6 cellular contexts compared by ENCODE assay signal in genomic region chr9:136769710-136770191, GRCh38. TPM values are rescaled to one million over a fixed set of nuclear protein-coding genes. Genes with fewer than 3 reads are reported as not detected.
DNase-seq lines count a peak whose midpoint lies in the region; ATAC-seq, FAIRE-seq and TF ChIP-seq lines count a peak whose summit lies in the region.

No MANE protein-coding gene starts in this region.

- TF ChIP-seq EP300 in HepG2 (IDR thresholded peaks at IDR 0.05; ENCODE audit: low read depth in 2 of 2, low read length in 2 of 2): no peak
- TF ChIP-seq EP300 in HepG2 (CRISPR knock-in tag; IDR thresholded peaks at IDR 0.05; ENCODE audit: borderline replicate concordance): no peak

- peaks cover 6% of the 10 kb centered on the region; the same call in 1 of the 2 replicates for H3K9me3 ChIP-seq in HepG2 (ENCODE audit: low read length)

- no peaks in the 10 kb centered on the region for H3K36me3 ChIP-seq in HepG2 (replicated peaks in 1 of 2; ENCODE audit: control insufficient read depth in 1 of 2, insufficient read depth in 2 of 2, low read length in 2 of 2)

- TF ChIP-seq RAD21 in HepG2 (CRISPR knock-in tag; IDR thresholded peaks at IDR 0.05): no peak

- BruUV-seq in HepG2 (replicated peaks; lab: Mats Ljungman, UMichigan): no TSS peak

- H4K20me1 ChIP-seq in HepG2 (ENCODE audit: insufficient read depth, low read length): no peaks in the 10 kb centered on the region

- H3K4me1 ChIP-seq in HepG2 (ENCODE audit: insufficient read depth, low read length): peaks cover 35% of the 10 kb centered on the region

- H3K79me2 ChIP-seq in HepG2 (ENCODE audit: insufficient read depth, low read length): no peaks in the 10 kb centered on the region

- intact Hi-C loops in HepG2 (cut with micrococcal nuclease; ENCODE audit: unreplicated experiment): no loop called here

- H3K4me2 ChIP-seq in HepG2 (ENCODE audit: low read depth, low read length): peak overlapping the region; percentile 23; the same call in 1 of the 2 replicates

- TF ChIP-seq POLR2A in HepG2 (IDR thresholded peaks at IDR 0.05; ENCODE audit: insufficient read depth in 1 of 2, low read depth in 2 of 2, low read length in 2 of 2): no peak

- 0 out of 5 replicates have a peak, but pooled peaks cover 0 to 4% of the 10 kb centered on the region in 2 experiments for H3K27me3 ChIP-seq in HepG2 (ENCODE audit: control insufficient read depth in 1 of 2, insufficient read depth in 2 of 2, low read length in 2 of 2)

- WGBS in HepG2 (ENCODE audit: low lambda C conversion rate): 45% methylated on average over 16 of the region's 16 CpGs

- in situ Hi-C loops in HepG2 (cut with HindIII; ENCODE audit: extremely low pct_ligation_motif_present, low pct_unique_long_range_greater_than_20kb): loop anchor here (10.0 kb wide), 1 partner anchor 275 kb away; the partner anchor contains the start of gene NPDC1

- H3K4me3 ChIP-seq in HepG2 (replicated peaks in 1 of 3; ENCODE audit: insufficient read depth in 1 of 3, low read depth in 2 of 3, low read length in 3 of 3): no peak overlapping the region

- CTCF ChIA-PET in HepG2 (lab: Yijun Ruan, JAX; ENCODE audit: low intra/inter-chr PET ratio, low total read pairs): interaction anchor here (1.3 kb wide), 1 partner anchor 15 kb away, joined by 3 read pairs; no protein-coding TSS in a partner anchor

- no peak overlapping the region for H3K9ac ChIP-seq in HepG2 (ENCODE audit: insufficient read depth, low read depth, low read length)

- POLR2A ChIA-PET in HepG2 (lab: Yijun Ruan, JAX): no interaction called here

- FAIRE-seq in HepG2 (lab: Jason Lieb, UNC): no peak

- peak; percentile 67 for ATAC-seq in HepG2
- ATAC-seq in GM21737 (IDR thresholded peaks at IDR 0.05; ENCODE audit: unreplicated experiment): no peak

- no peak overlapping the region for H3K27ac ChIP-seq in HepG2 (ENCODE audit: extremely low read length, insufficient read depth, low read length)

- H2AFZ ChIP-seq in HepG2 (ENCODE audit: low read length): no peak overlapping the region

- DNase-seq in activated T-cell treated with anti-CD3 and anti-CD28 coated beads for 1 hour (ENCODE audit: low read depth): peak; percentile 25
- no peak for DNase-seq in activated T-cell treated with anti-CD3 and anti-CD28 coated beads for 4 hours
- DNase-seq in activated T-cell treated with anti-CD3 and anti-CD28 coated beads, Interleukin-2, amount 50 U/mL, for 48 hours: peak; percentile 67 to 75
- no peak for DNase-seq in HepG2 (ENCODE audit: low spot score)
- no peak for DNase-seq in NCI-H128 (lab: John Stamatoyannopoulos, UW; ENCODE audit: unreplicated experiment)

- TF ChIP-seq CTCF in HepG2 (CRISPR knock-in tag; IDR thresholded peaks at IDR 0.05): peak; percentile 73

RNA-seq across cellular contexts. Expression of gene LCN15, which starts 5.4 kb away (rescaled TPM):
- 0.29 and 1.3 TPM in 2 replicates for total RNA-seq in HepG2 (2016; rRNA removed; fragmentation: Illumina TruSeq; extraction: Trizol)
- 1.3 and 1.9 TPM in 2 replicates for total RNA-seq in HepG2 (2016; cell fraction: cytosol; rRNA removed; fragmentation: Illumina TruSeq; extraction: Trizol; ENCODE audit: low read depth)
- 0.55 and 1.00 TPM in 2 replicates for total RNA-seq in HepG2 (2016; cell fraction: insoluble cytoplasmic fraction; rRNA removed; fragmentation: Illumina TruSeq; extraction: Trizol)
- total RNA-seq in HepG2 (2016; cell fraction: membrane; rRNA removed; fragmentation: Illumina TruSeq; extraction: Trizol): 0.96 and 1.5 TPM in 2 replicates
- 0.41 and 0.99 TPM in 2 replicates for total RNA-seq in HepG2 (2016; cell fraction: nucleus; rRNA removed; fragmentation: Illumina TruSeq; extraction: Trizol)
- 32.9 and 53.7 TPM in 2 replicates for polyA plus RNA-seq in HepG2 (2011; rRNA removed)
- polyA plus RNA-seq in HepG2 (2011; cell fraction: cytosol; rRNA removed): 35.0 and 114 TPM in 2 replicates
- polyA plus RNA-seq in HepG2 (2011; cell fraction: nucleus; rRNA removed): 18.7 and 43.2 TPM in 2 replicates
- 13.7 and 27.0 TPM in 2 replicates for polyA plus RNA-seq in HepG2 (2012)
- 1.2 and 1.3 TPM in 2 replicates for polyA plus RNA-seq in HepG2 (2016; cell fraction: cytosol; fragmentation: Illumina TruSeq; extraction: Trizol; ENCODE audit: low read depth)
- 0.36 and 0.57 TPM in 2 replicates for polyA plus RNA-seq in HepG2 (2016; cell fraction: insoluble cytoplasmic fraction; fragmentation: Illumina TruSeq; extraction: Trizol; ENCODE audit: low read depth)
- polyA plus RNA-seq in HepG2 (2016; cell fraction: membrane; fragmentation: Illumina TruSeq; extraction: Trizol; ENCODE audit: low read depth): 0.84 and 0.88 TPM in 2 replicates
- 0.93 and 1.4 TPM in 2 replicates for polyA plus RNA-seq in HepG2 (2016; cell fraction: nucleus; fragmentation: Illumina TruSeq; extraction: Trizol; ENCODE audit: insufficient read depth, low read depth)
- polyA minus RNA-seq in HepG2 (2011; rRNA and poly(A)+ RNA removed; ENCODE audit: low replicate concordance): 28.1 TPM in 1 of 2 replicates, not detected in the other
- polyA minus RNA-seq in HepG2 (2011; cell fraction: cytosol; rRNA and poly(A)+ RNA removed): 3.6 and 11.7 TPM in 2 replicates
- polyA minus RNA-seq in HepG2 (2011; cell fraction: nucleus; rRNA and poly(A)+ RNA removed): 2.1 and 3.2 TPM in 2 replicates

RNA-seq across cellular contexts. Expression of gene LCN8, which starts 11.7 kb away (rescaled TPM):
- total RNA-seq in HepG2 (2016; rRNA removed; fragmentation: Illumina TruSeq; extraction: Trizol): not detected in 2 replicates
- total RNA-seq in HepG2 (2016; cell fraction: cytosol; rRNA removed; fragmentation: Illumina TruSeq; extraction: Trizol; ENCODE audit: low read depth): not detected in 2 replicates
- total RNA-seq in HepG2 (2016; cell fraction: insoluble cytoplasmic fraction; rRNA removed; fragmentation: Illumina TruSeq; extraction: Trizol): not detected in 2 replicates
- total RNA-seq in HepG2 (2016; cell fraction: membrane; rRNA removed; fragmentation: Illumina TruSeq; extraction: Trizol): not detected in 2 replicates
- not detected in 2 replicates for total RNA-seq in HepG2 (2016; cell fraction: nucleus; rRNA removed; fragmentation: Illumina TruSeq; extraction: Trizol)
- 0.15 TPM in 1 of 2 replicates, not detected in the other for polyA plus RNA-seq in HepG2 (2011; rRNA removed)
- polyA plus RNA-seq in HepG2 (2011; cell fraction: cytosol; rRNA removed): 0.01 TPM in 1 of 2 replicates, not detected in the other
- polyA plus RNA-seq in HepG2 (2011; cell fraction: nucleus; rRNA removed): 0.64 and 1.8 TPM in 2 replicates
- not detected in 2 replicates for polyA plus RNA-seq in HepG2 (2012)
- not detected in 2 replicates for polyA plus RNA-seq in HepG2 (2016; cell fraction: cytosol; fragmentation: Illumina TruSeq; extraction: Trizol; ENCODE audit: low read depth)
- not detected in 2 replicates for polyA plus RNA-seq in HepG2 (2016; cell fraction: insoluble cytoplasmic fraction; fragmentation: Illumina TruSeq; extraction: Trizol; ENCODE audit: low read depth)
- not detected in 2 replicates for polyA plus RNA-seq in HepG2 (2016; cell fraction: membrane; fragmentation: Illumina TruSeq; extraction: Trizol; ENCODE audit: low read depth)
- polyA plus RNA-seq in HepG2 (2016; cell fraction: nucleus; fragmentation: Illumina TruSeq; extraction: Trizol; ENCODE audit: insufficient read depth, low read depth): not detected in 2 replicates
- polyA minus RNA-seq in HepG2 (2011; rRNA and poly(A)+ RNA removed; ENCODE audit: low replicate concordance): not detected in 2 replicates
- polyA minus RNA-seq in HepG2 (2011; cell fraction: cytosol; rRNA and poly(A)+ RNA removed): not detected in 2 replicates
- not detected in 2 replicates for polyA minus RNA-seq in HepG2 (2011; cell fraction: nucleus; rRNA and poly(A)+ RNA removed)

RNA-seq across cellular contexts. Expression of gene TMEM141, which starts 21.4 kb away (rescaled TPM):
- total RNA-seq in HepG2 (2016; rRNA removed; fragmentation: Illumina TruSeq; extraction: Trizol): 81.0 and 84.7 TPM in 2 replicates
- total RNA-seq in HepG2 (2016; cell fraction: cytosol; rRNA removed; fragmentation: Illumina TruSeq; extraction: Trizol; ENCODE audit: low read depth): 70.4 and 100.0 TPM in 2 replicates
- 80.8 and 84.7 TPM in 2 replicates for total RNA-seq in HepG2 (2016; cell fraction: insoluble cytoplasmic fraction; rRNA removed; fragmentation: Illumina TruSeq; extraction: Trizol)
- total RNA-seq in HepG2 (2016; cell fraction: membrane; rRNA removed; fragmentation: Illumina TruSeq; extraction: Trizol): 80.1 and 91.8 TPM in 2 replicates
- 33.1 and 42.9 TPM in 2 replicates for total RNA-seq in HepG2 (2016; cell fraction: nucleus; rRNA removed; fragmentation: Illumina TruSeq; extraction: Trizol)
- polyA plus RNA-seq in HepG2 (2011; rRNA removed): 199 and 202 TPM in 2 replicates
- polyA plus RNA-seq in HepG2 (2011; cell fraction: cytosol; rRNA removed): 251 and 366 TPM in 2 replicates
- 166 and 175 TPM in 2 replicates for polyA plus RNA-seq in HepG2 (2011; cell fraction: nucleus; rRNA removed)
- polyA plus RNA-seq in HepG2 (2012): 67.3 and 131 TPM in 2 replicates
- 77.4 and 109 TPM in 2 replicates for polyA plus RNA-seq in HepG2 (2016; cell fraction: cytosol; fragmentation: Illumina TruSeq; extraction: Trizol; ENCODE audit: low read depth)
- polyA plus RNA-seq in HepG2 (2016; cell fraction: insoluble cytoplasmic fraction; fragmentation: Illumina TruSeq; extraction: Trizol; ENCODE audit: low read depth): 78.7 and 86.2 TPM in 2 replicates
- polyA plus RNA-seq in HepG2 (2016; cell fraction: membrane; fragmentation: Illumina TruSeq; extraction: Trizol; ENCODE audit: low read depth): 77.7 and 87.6 TPM in 2 replicates
- polyA plus RNA-seq in HepG2 (2016; cell fraction: nucleus; fragmentation: Illumina TruSeq; extraction: Trizol; ENCODE audit: insufficient read depth, low read depth): 59.2 and 68.0 TPM in 2 replicates
- 52.1 and 111 TPM in 2 replicates for polyA minus RNA-seq in HepG2 (2011; rRNA and poly(A)+ RNA removed; ENCODE audit: low replicate concordance)
- polyA minus RNA-seq in HepG2 (2011; cell fraction: cytosol; rRNA and poly(A)+ RNA removed): 30.4 and 35.6 TPM in 2 replicates
- polyA minus RNA-seq in HepG2 (2011; cell fraction: nucleus; rRNA and poly(A)+ RNA removed): 38.6 and 51.1 TPM in 2 replicates

RNA-seq across cellular contexts. Expression of gene LCN6, which starts 21.4 kb away (rescaled TPM):
- total RNA-seq in HepG2 (2016; rRNA removed; fragmentation: Illumina TruSeq; extraction: Trizol): not detected in 2 replicates
- not detected in 2 replicates for total RNA-seq in HepG2 (2016; cell fraction: cytosol; rRNA removed; fragmentation: Illumina TruSeq; extraction: Trizol; ENCODE audit: low read depth)
- total RNA-seq in HepG2 (2016; cell fraction: insoluble cytoplasmic fraction; rRNA removed; fragmentation: Illumina TruSeq; extraction: Trizol): not detected in 2 replicates
- not detected in 2 replicates for total RNA-seq in HepG2 (2016; cell fraction: membrane; rRNA removed; fragmentation: Illumina TruSeq; extraction: Trizol)
- total RNA-seq in HepG2 (2016; cell fraction: nucleus; rRNA removed; fragmentation: Illumina TruSeq; extraction: Trizol): not detected in 2 replicates
- not detected in 2 replicates for polyA plus RNA-seq in HepG2 (2011; rRNA removed)
- not detected in 2 replicates for polyA plus RNA-seq in HepG2 (2011; cell fraction: cytosol; rRNA removed)
- polyA plus RNA-seq in HepG2 (2011; cell fraction: nucleus; rRNA removed): not detected in 2 replicates
- not detected in 2 replicates for polyA plus RNA-seq in HepG2 (2012)
- polyA plus RNA-seq in HepG2 (2016; cell fraction: cytosol; fragmentation: Illumina TruSeq; extraction: Trizol; ENCODE audit: low read depth): not detected in 2 replicates
- polyA plus RNA-seq in HepG2 (2016; cell fraction: insoluble cytoplasmic fraction; fragmentation: Illumina TruSeq; extraction: Trizol; ENCODE audit: low read depth): not detected in 2 replicates
- polyA plus RNA-seq in HepG2 (2016; cell fraction: membrane; fragmentation: Illumina TruSeq; extraction: Trizol; ENCODE audit: low read depth): not detected in 2 replicates
- not detected in 2 replicates for polyA plus RNA-seq in HepG2 (2016; cell fraction: nucleus; fragmentation: Illumina TruSeq; extraction: Trizol; ENCODE audit: insufficient read depth, low read depth)
- not detected in 2 replicates for polyA minus RNA-seq in HepG2 (2011; rRNA and poly(A)+ RNA removed; ENCODE audit: low replicate concordance)
- polyA minus RNA-seq in HepG2 (2011; cell fraction: cytosol; rRNA and poly(A)+ RNA removed): not detected in 2 replicates
- polyA minus RNA-seq in HepG2 (2011; cell fraction: nucleus; rRNA and poly(A)+ RNA removed): not detected in 2 replicates

RNA-seq across cellular contexts. Expression of gene CCDC183, which starts 26.4 kb away (rescaled TPM):
- total RNA-seq in HepG2 (2016; rRNA removed; fragmentation: Illumina TruSeq; extraction: Trizol): 3.0 and 5.0 TPM in 2 replicates
- total RNA-seq in HepG2 (2016; cell fraction: cytosol; rRNA removed; fragmentation: Illumina TruSeq; extraction: Trizol; ENCODE audit: low read depth): 7.7 and 12.2 TPM in 2 replicates
- total RNA-seq in HepG2 (2016; cell fraction: insoluble cytoplasmic fraction; rRNA removed; fragmentation: Illumina TruSeq; extraction: Trizol): 2.7 and 3.9 TPM in 2 replicates
- total RNA-seq in HepG2 (2016; cell fraction: membrane; rRNA removed; fragmentation: Illumina TruSeq; extraction: Trizol): 8.1 and 14.4 TPM in 2 replicates
- total RNA-seq in HepG2 (2016; cell fraction: nucleus; rRNA removed; fragmentation: Illumina TruSeq; extraction: Trizol): 1.6 and 3.7 TPM in 2 replicates
- 66.4 and 91.2 TPM in 2 replicates for polyA plus RNA-seq in HepG2 (2011; rRNA removed)
- 27.0 and 41.7 TPM in 2 replicates for polyA plus RNA-seq in HepG2 (2011; cell fraction: cytosol; rRNA removed)
- 838 and 949 TPM in 2 replicates for polyA plus RNA-seq in HepG2 (2011; cell fraction: nucleus; rRNA removed)
- 36.4 and 41.6 TPM in 2 replicates for polyA plus RNA-seq in HepG2 (2012)
- polyA plus RNA-seq in HepG2 (2016; cell fraction: cytosol; fragmentation: Illumina TruSeq; extraction: Trizol; ENCODE audit: low read depth): 10.3 and 12.4 TPM in 2 replicates
- 4.0 and 6.0 TPM in 2 replicates for polyA plus RNA-seq in HepG2 (2016; cell fraction: insoluble cytoplasmic fraction; fragmentation: Illumina TruSeq; extraction: Trizol; ENCODE audit: low read depth)
- polyA plus RNA-seq in HepG2 (2016; cell fraction: membrane; fragmentation: Illumina TruSeq; extraction: Trizol; ENCODE audit: low read depth): 10.0 and 11.0 TPM in 2 replicates
- 5.5 and 8.4 TPM in 2 replicates for polyA plus RNA-seq in HepG2 (2016; cell fraction: nucleus; fragmentation: Illumina TruSeq; extraction: Trizol; ENCODE audit: insufficient read depth, low read depth)
- 0.12 and 15.7 TPM in 2 replicates for polyA minus RNA-seq in HepG2 (2011; rRNA and poly(A)+ RNA removed; ENCODE audit: low replicate concordance)
- polyA minus RNA-seq in HepG2 (2011; cell fraction: cytosol; rRNA and poly(A)+ RNA removed): 5.2 and 6.7 TPM in 2 replicates
- polyA minus RNA-seq in HepG2 (2011; cell fraction: nucleus; rRNA and poly(A)+ RNA removed): 70.7 and 83.0 TPM in 2 replicates

Comparison
In these comparisons a context has a peak if more than half of its experiments do, and no peak if none do; other contexts are left out.
1. DNase-seq: peak in activated T-cell treated with anti-CD3 and anti-CD28 coated beads for 1 hour (single experiment) and activated T-cell treated with anti-CD3 and anti-CD28 coated beads, Interleukin-2, amount 50 U/mL, for 48 hours (2 of 2); none in activated T-cell treated with anti-CD3 and anti-CD28 coated beads for 4 hours (single experiment), HepG2 (single experiment) and NCI-H128 (single experiment).